9 cellular contexts compared by ENCODE assay signal in genomic region chr11:93591247-93591898, GRCh38. TPM values are rescaled to one million over a fixed set of nuclear protein-coding genes. Genes with fewer than 3 reads are reported as not detected.
DNase-seq lines count a peak whose midpoint lies in the region; ATAC-seq and TF ChIP-seq lines count a peak whose summit lies in the region.
"Had no signal": no experiment of that assay in that cellular context is flagged by ENCODE, and none has a peak within 500 bp of the region (broad histone marks: within the 10 kb centered on the region; RNA-seq: fewer than 3 reads in every experiment).

No MANE protein-coding gene starts in this region.

- H3K27me3 ChIP-seq in IMR-90 (ENCODE audit: control insufficient read depth, insufficient read depth, low read length) (peaks cover 10% of the 10 kb centered on the region), fibroblast of lung (ENCODE audit: control insufficient read depth, insufficient read depth, low read length) (peaks cover 2% of the 10 kb centered on the region), right atrium auricular region (no peaks in the 10 kb centered on the region)

- peak; percentile 87 for ATAC-seq in GM18511 (IDR thresholded peaks at IDR 0.05; ENCODE audit: unreplicated experiment)
- ATAC-seq in GM21825 (IDR thresholded peaks at IDR 0.05; ENCODE audit: unreplicated experiment), result peak; percentile 69
- no peak for ATAC-seq in IMR-90 (ENCODE audit: low read depth)

- H3K79me1 ChIP-seq in IMR-90 (ENCODE audit: low read depth in 1 of 2, low read length in 2 of 2), result no peaks in the 10 kb centered on the region

- H3K9me3 ChIP-seq in IMR-90 (ENCODE audit: control insufficient read depth, insufficient read depth, low read length) (no peaks in the 10 kb centered on the region), fibroblast of lung (ENCODE audit: control insufficient read depth, insufficient read depth, low read depth, low read length) (no peaks in the 10 kb centered on the region), right atrium auricular region (no peaks in the 10 kb centered on the region)

- no peak overlapping the region for H4K91ac ChIP-seq in IMR-90 (ENCODE audit: insufficient read depth, low read depth, low read length)

- H3K56ac ChIP-seq in IMR-90 (ENCODE audit: extremely low read depth, insufficient read depth, low read length), result no peak overlapping the region

- TF ChIP-seq CTCF in IMR-90 (conservative IDR thresholded peaks at IDR 0.05; ENCODE audit: low read depth, low read length) (no peak), fibroblast of lung (conservative IDR thresholded peaks at IDR 0.05 in 1 of 2, IDR thresholded peaks at IDR 0.05 in 1 of 2; ENCODE audit: low read depth in 1 of 2, low read length in 2 of 2) (no peak), GM10266 (IDR thresholded peaks at IDR 0.05; ENCODE audit: control insufficient read depth, insufficient read depth, low read depth, missing control alignments) (no peak), right atrium auricular region (IDR thresholded peaks at IDR 0.05) (no peak)

- CTCF ChIA-PET in IMR-90 (lab: Yijun Ruan, JAX), result no interaction called here

- no peak overlapping the region for H2BK120ac ChIP-seq in IMR-90 (ENCODE audit: low read depth, low read length)

- no peak overlapping the region for H3K27ac Mint-ChIP-seq in activated CD4-positive, alpha-beta T cell treated with anti-CD3 and anti-CD28 coated beads, Interleukin-2, amount 10 ng/mL, durations not matched to agents 24 days and 14 days
- H3K27ac Mint-ChIP-seq: T-helper 1 cell treated with Interleukin-12 subunit alpha and Interleukin-12 subunit beta and Interleukin-4 antibody, amounts not matched to agents 30 μg/mL and 1 μg/mL, for 36 hours had no signal

- TF ChIP-seq RAD21 in IMR-90 (IDR thresholded peaks at IDR 0.05; ENCODE audit: low read length), result no peak

- H3K4me2 ChIP-seq in IMR-90 (ENCODE audit: low read depth, low read length), result no peak overlapping the region
- no peak overlapping the region for H3K4me2 ChIP-seq in fibroblast of lung (ENCODE audit: extremely low read depth, insufficient read depth, low read length)

- no peak overlapping the region for H2BK5ac ChIP-seq in IMR-90 (ENCODE audit: low read depth, low read length, poor library complexity, severe bottlenecking)

- POLR2A ChIA-PET in IMR-90 (lab: Charles Lee; ENCODE audit: unreplicated experiment), result no interaction called here

- DNase-seq in IMR-90 (peak; percentile 46), fibroblast of lung (ENCODE audit: low read depth in 2 of 2) (peak; percentile 72 to 82), GM10266 (ENCODE audit: extremely low spot score) (no peak), right atrium auricular region (ENCODE audit: low spot score) (no peak), NCI-H2171 treated with DMSO at 0.1 percent for 48 hours (lab: John Stamatoyannopoulos, UW) (no peak)
- no peak for DNase-seq in activated CD4-positive, alpha-beta T cell treated with anti-CD3 and anti-CD28 coated beads, Interleukin-2, amount 10 ng/mL, durations not matched to agents 24 days and 14 days

- no peak overlapping the region for H2BK20ac ChIP-seq in IMR-90 (ENCODE audit: low read depth, low read length)

- no peaks in the 10 kb centered on the region for H3K4me1 Mint-ChIP-seq in activated CD4-positive, alpha-beta T cell treated with anti-CD3 and anti-CD28 coated beads, Interleukin-2, amount 10 ng/mL, durations not matched to agents 24 days and 14 days

- in situ Hi-C loops in IMR-90 (cut with MboI; ENCODE audit: low sequenced_read_pairs), result no loop called here

- H3K9ac ChIP-seq in IMR-90 (ENCODE audit: low read depth, low read length) (no peak overlapping the region), fibroblast of lung (ENCODE audit: insufficient read depth, low read length) (no peak overlapping the region)

- H3K4me1 ChIP-seq in IMR-90 (ENCODE audit: control insufficient read depth, insufficient read depth, low read length) (no peaks in the 10 kb centered on the region), fibroblast of lung (ENCODE audit: control insufficient read depth, extremely low read depth, insufficient read depth, low read length) (no peaks in the 10 kb centered on the region), right atrium auricular region (no peaks in the 10 kb centered on the region)

- dilution Hi-C loops in IMR-90 (cut with HindIII; ENCODE audit: low sequenced_read_pairs, unreplicated experiment), result no loop called here

- H3K9me1 ChIP-seq in IMR-90 (ENCODE audit: insufficient read depth, low read length), result no peaks in the 10 kb centered on the region

- no CpG with 5 or more reads among the region's 6 CpGs for WGBS in IMR-90 (ENCODE audit: extremely low coverage in 2 of 2, insufficient read length in 1 of 2), 2 experiments

- no peak overlapping the region for H3K23ac ChIP-seq in IMR-90 (ENCODE audit: low read depth, low read length)

- peaks cover 5% of the 10 kb centered on the region for H3K27me3 Mint-ChIP-seq in activated CD4-positive, alpha-beta T cell treated with anti-CD3 and anti-CD28 coated beads, Interleukin-2, amount 10 ng/mL, durations not matched to agents 24 days and 14 days

- no peaks in the 10 kb centered on the region for H3K79me2 ChIP-seq in fibroblast of lung (ENCODE audit: control insufficient read depth, insufficient read depth, low read length)

- no peak overlapping the region for H3K18ac ChIP-seq in IMR-90 (ENCODE audit: low read depth, low read length)

- H3K4me3 Mint-ChIP-seq in activated CD4-positive, alpha-beta T cell treated with anti-CD3 and anti-CD28 coated beads, Interleukin-2, amount 10 ng/mL, durations not matched to agents 24 days and 14 days, result no peak overlapping the region
- H3K4me3 Mint-ChIP-seq: T-helper 1 cell treated with Interleukin-12 subunit alpha and Interleukin-12 subunit beta and Interleukin-4 antibody, amounts not matched to agents 30 μg/mL and 1 μg/mL, for 36 hours had no signal

- H3K27ac ChIP-seq in IMR-90 (ENCODE audit: insufficient read depth, low read length) (no peak overlapping the region), fibroblast of lung (ENCODE audit: insufficient read depth, low read length) (no peak overlapping the region), right atrium auricular region (no peak overlapping the region)

- H2AK9ac ChIP-seq in IMR-90 (replicated peaks; ENCODE audit: low read depth, low read length, poor library complexity), result no peak overlapping the region

- no peak overlapping the region for H4K5ac ChIP-seq in IMR-90 (ENCODE audit: low read depth, low read length)

- H3K4me3 ChIP-seq in IMR-90 (ENCODE audit: insufficient read depth, low read depth, low read length), result no peak overlapping the region
- no peak overlapping the region for H3K4me3 ChIP-seq in fibroblast of lung (replicated peaks in 1 of 4; ENCODE audit: control extremely low read depth in 1 of 4, insufficient read depth in 1 of 4, low read depth in 3 of 4, low read length in 4 of 4)
- no peak overlapping the region for H3K4me3 ChIP-seq in right atrium auricular region

- H3K9me3 Mint-ChIP-seq in activated CD4-positive, alpha-beta T cell treated with anti-CD3 and anti-CD28 coated beads, Interleukin-2, amount 10 ng/mL, durations not matched to agents 24 days and 14 days, result no peaks in the 10 kb centered on the region
- H3K9me3 Mint-ChIP-seq: T-helper 1 cell treated with Interleukin-12 subunit alpha and Interleukin-12 subunit beta and Interleukin-4 antibody, amounts not matched to agents 30 μg/mL and 1 μg/mL, for 36 hours had no signal

- intact Hi-C loops in IMR-90 (cut with micrococcal nuclease), result no loop called here
- intact Hi-C loops in activated CD4-positive, alpha-beta T cell treated with anti-CD3 and anti-CD28 coated beads, Interleukin-2, amount 10 ng/mL, durations not matched to agents 24 days and 14 days (cut with micrococcal nuclease), result no loop called here

- H4K8ac ChIP-seq in IMR-90 (ENCODE audit: low read depth in 2 of 2, low read length in 2 of 2), result no peak overlapping the region

- TF ChIP-seq POLR2A in IMR-90 (IDR thresholded peaks at IDR 0.05; ENCODE audit: low read depth, low read length), result no peak

- H3K14ac ChIP-seq in IMR-90 (replicated peaks; ENCODE audit: low read depth, low read length), result no peak overlapping the region

- H2AFZ ChIP-seq in IMR-90 (replicated peaks; ENCODE audit: low read length, poor library complexity), result no peak overlapping the region
- H2AFZ ChIP-seq in fibroblast of lung (ENCODE audit: low read length), result no peak overlapping the region

- no peaks in the 10 kb centered on the region for H3K36me3 Mint-ChIP-seq in activated CD4-positive, alpha-beta T cell treated with anti-CD3 and anti-CD28 coated beads, Interleukin-2, amount 10 ng/mL, durations not matched to agents 24 days and 14 days (ENCODE audit: low read depth)

- no peak overlapping the region for H3K4ac ChIP-seq in IMR-90 (ENCODE audit: low read depth, low read length)

- no peak overlapping the region for H2AK5ac ChIP-seq in IMR-90 (ENCODE audit: low read depth, low read length)

- no TSS peak for BruUV-seq in IMR-90 (replicated peaks; lab: Mats Ljungman, UMichigan)

- H3K36me3 ChIP-seq in IMR-90 (ENCODE audit: control insufficient read depth, insufficient read depth, low read length) (no peaks in the 10 kb centered on the region), fibroblast of lung (ENCODE audit: control insufficient read depth, insufficient read depth, low read length) (no peaks in the 10 kb centered on the region), right atrium auricular region (no peaks in the 10 kb centered on the region)

- H4K20me1 ChIP-seq in IMR-90 (ENCODE audit: insufficient read depth, low read length) (no peaks in the 10 kb centered on the region), fibroblast of lung (ENCODE audit: control insufficient read depth, extremely low read depth, insufficient read depth, low read length) (no peaks in the 10 kb centered on the region)

- no peak overlapping the region for H2BK15ac ChIP-seq in IMR-90 (ENCODE audit: low read depth, low read length)

TF ChIP-seq in IMR-90, 13 proteins besides CTCF, POLR2A, EP300 and RAD21:
- no peak for TF ChIP-seq NFE2L2 (IDR thresholded peaks at IDR 0.05; ENCODE audit: low read depth, low read length)
- TF ChIP-seq CEBPB (IDR thresholded peaks at IDR 0.05; ENCODE audit: low read depth, low read length), result peak; percentile 45

RNA-seq across cellular contexts. Expression of gene SMCO4, which starts 48.2 kb away (rescaled TPM):
- total RNA-seq in IMR-90 (2012; rRNA removed) (2.2 and 4.2 TPM in 2 replicates), fibroblast of lung (8.6 and 44.2 TPM in 2 replicates), right atrium auricular region (10 to 100 TPM; 37.6 to 79.8 TPM)
- polyA plus RNA-seq in IMR-90 (2012; rRNA removed) (17.7 and 21.8 TPM in 2 replicates), fibroblast of lung (6.4 and 8.2 TPM in 2 replicates)
- polyA plus RNA-seq in IMR-90 (2012; cell fraction: cytosol; rRNA removed), result 11.1 and 27.0 TPM in 2 replicates
- 9.4 and 11.6 TPM in 2 replicates for polyA plus RNA-seq in IMR-90 (2012; cell fraction: nucleus; rRNA removed; ENCODE audit: low replicate concordance)
- 11.0 and 11.5 TPM in 2 replicates for polyA plus RNA-seq in fibroblast of lung (2012)
- polyA minus RNA-seq in fibroblast of lung (ENCODE audit: low replicate concordance), result 9.2 TPM in 1 of 2 replicates, not detected in the other
- total RNA-seq in activated CD4-positive, alpha-beta T cell treated with anti-CD3 and anti-CD28 coated beads, Interleukin-2, amount 10 ng/mL, durations not matched to agents 24 days and 14 days, result 30.0 and 33.7 TPM in 2 replicates

Comparison
In these comparisons a context has a peak if more than half of its experiments do, and no peak if none do; other contexts are left out.
1. DNase-seq: peak in IMR-90 (single experiment) and fibroblast of lung (2 of 2); none in GM10266 (single experiment), right atrium auricular region (single experiment), activated CD4-positive, alpha-beta T cell treated with anti-CD3 and anti-CD28 coated beads, Interleukin-2, amount 10 ng/mL, durations not matched to agents 24 days and 14 days (single experiment) and NCI-H2171 treated with DMSO at 0.1 percent for 48 hours (single experiment).